ENCODE assay signal across 13 cellular contexts in the genomic region with DNA sequence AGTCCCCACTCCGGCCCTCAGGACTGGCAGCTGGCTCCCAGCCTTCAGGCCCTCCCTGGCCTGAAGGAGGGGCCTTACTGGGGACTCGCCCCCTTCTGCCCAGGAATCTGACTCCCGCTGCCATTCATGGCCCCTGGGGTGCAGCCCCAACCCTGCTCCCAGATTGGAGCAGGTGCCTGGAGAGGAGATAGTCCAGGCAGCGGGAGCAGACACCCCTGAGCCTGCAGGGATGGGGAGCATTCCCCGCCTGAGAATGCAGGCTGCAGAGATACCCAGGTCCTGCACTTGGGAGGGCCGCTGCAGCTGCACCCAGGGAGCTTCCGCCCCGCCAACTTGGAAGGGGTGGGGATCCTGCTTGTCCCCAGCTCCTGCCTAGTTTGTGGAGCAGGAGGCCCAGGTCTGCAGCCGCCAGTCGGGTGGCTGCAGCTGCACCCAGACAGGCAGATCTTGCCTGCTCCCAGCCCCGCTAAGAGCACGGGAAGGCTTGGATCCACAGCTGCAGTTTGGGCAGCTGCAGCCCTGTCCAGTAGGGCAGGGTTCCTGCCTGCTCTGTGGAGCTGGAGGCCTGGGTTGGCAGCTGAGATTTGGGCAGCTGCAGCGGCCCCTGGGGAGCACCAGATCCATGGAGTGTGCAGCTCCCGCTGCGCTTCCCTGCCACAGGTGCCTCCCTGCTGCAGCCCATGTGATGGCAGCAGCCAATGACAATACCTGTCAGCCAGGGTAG. TPM values are rescaled to one million over a fixed set of nuclear protein-coding genes. Genes with fewer than 3 reads are reported as not detected.
A peak's percentile ranks its signal among the peaks of the same experiment; 100 is the strongest.
DNase-seq lines count a peak whose midpoint lies in the region; ATAC-seq and TF ChIP-seq lines count a peak whose summit lies in the region.
"Had no signal": no experiment of that assay in that cellular context is flagged by ENCODE, and none has a peak within 500 bp of the region (broad histone marks: within the 10 kb centered on the region; RNA-seq: fewer than 3 reads in every experiment).

No MANE protein-coding gene starts in this region.

- no peaks in the 10 kb centered on the region for H3F3A ChIP-seq in neural progenitor cell (ENCODE audit: low read depth)

- no peaks in the 10 kb centered on the region for H3K36me3 ChIP-seq in neural progenitor cell
- H3K36me3 ChIP-seq: esophagus squamous epithelium had no signal

- H3K27me3 ChIP-seq in neural progenitor cell: no peaks in the 10 kb centered on the region
- H3K27me3 ChIP-seq: esophagus squamous epithelium had no signal

- H3K4me2 ChIP-seq in neural progenitor cell: peak overlapping the region; percentile 35

- H3K27me3 Mint-ChIP-seq in T-helper 1 cell treated with Interleukin-12 subunit alpha and Interleukin-12 subunit beta and Interleukin-4 antibody, amounts not matched to agents 30 μg/mL and 1 μg/mL, for 36 hours (ENCODE audit: low read depth): no peaks in the 10 kb centered on the region
- no peaks in the 10 kb centered on the region for H3K27me3 Mint-ChIP-seq in activated T-cell treated with anti-CD3 and anti-CD28 coated beads, Interleukin-2, amount 50 U/mL, for 72 hours (ENCODE audit: low read depth)
- no peaks in the 10 kb centered on the region for H3K27me3 Mint-ChIP-seq in neural progenitor cell (ENCODE audit: insufficient read depth, low read depth)
- H3K27me3 Mint-ChIP-seq in nephron progenitor cell (ENCODE audit: low read depth, poor library complexity): peaks cover 3% of the 10 kb centered on the region

- H3K4me1 Mint-ChIP-seq in T-helper 1 cell treated with Interleukin-12 subunit alpha and Interleukin-12 subunit beta and Interleukin-4 antibody, amounts not matched to agents 30 μg/mL and 1 μg/mL, for 36 hours (ENCODE audit: low read depth): peaks cover 29% of the 10 kb centered on the region
- peaks cover 62% of the 10 kb centered on the region for H3K4me1 Mint-ChIP-seq in activated T-cell treated with anti-CD3 and anti-CD28 coated beads, Interleukin-2, amount 50 U/mL, for 72 hours (ENCODE audit: low read depth)
- H3K4me1 Mint-ChIP-seq in neural progenitor cell (no peaks in the 10 kb centered on the region), nephron progenitor cell (peaks cover 7% of the 10 kb centered on the region)

- H4K20me1 ChIP-seq in neural progenitor cell (ENCODE audit: low read depth): no peaks in the 10 kb centered on the region

- H3K4me3 Mint-ChIP-seq in T-helper 1 cell treated with Interleukin-12 subunit alpha and Interleukin-12 subunit beta and Interleukin-4 antibody, amounts not matched to agents 30 μg/mL and 1 μg/mL, for 36 hours: peak overlapping the region; percentile 49
- peak overlapping the region; percentile 48 to 80 for H3K4me3 Mint-ChIP-seq in activated T-cell treated with anti-CD3 and anti-CD28 coated beads, Interleukin-2, amount 50 U/mL, for 72 hours
- H3K4me3 Mint-ChIP-seq in neural progenitor cell (no peak overlapping the region), nephron progenitor cell (no peak overlapping the region)

- no peak overlapping the region for H3K9ac ChIP-seq in neural progenitor cell

- DNase-seq in T-helper 1 cell (no peak), LHCN-M2 (ENCODE audit: low read depth) (peak; percentile 86), neural progenitor cell (ENCODE audit: low spot score) (peak; percentile 23), nephron progenitor cell (no peak), activated gamma-delta T cell (lab: John Stamatoyannopoulos, UW) (no peak)
- DNase-seq in activated T-cell treated with anti-CD3 and anti-CD28 coated beads, Interleukin-2, amount 50 U/mL, for 72 hours: no peak
- DNase-seq: C1 segment of cervical spinal cord, esophagus squamous epithelium had no signal

- ATAC-seq in activated T-cell treated with anti-CD3 and anti-CD28 coated beads, Interleukin-2, amount 50 U/mL, for 72 hours (replicated peaks in 1 of 2): peak in 1 of 2 donors; percentile 59
- ATAC-seq in HG03097 (IDR thresholded peaks at IDR 0.05; ENCODE audit: low FRiP score, unreplicated experiment): no peak

- peak overlapping the region; percentile 67 for H3K27ac Mint-ChIP-seq in T-helper 1 cell treated with Interleukin-12 subunit alpha and Interleukin-12 subunit beta and Interleukin-4 antibody, amounts not matched to agents 30 μg/mL and 1 μg/mL, for 36 hours
- H3K27ac Mint-ChIP-seq in activated T-cell treated with anti-CD3 and anti-CD28 coated beads, Interleukin-2, amount 50 U/mL, for 72 hours: no peak overlapping the region
- H3K27ac Mint-ChIP-seq in neural progenitor cell (no peak overlapping the region), nephron progenitor cell (no peak overlapping the region)

- no peaks in the 10 kb centered on the region for H3K79me2 ChIP-seq in neural progenitor cell (ENCODE audit: low read depth)

- TF ChIP-seq CTCF in neural progenitor cell (IDR thresholded peaks at IDR 0.05): no peak
- no peak for TF ChIP-seq CTCF in nephron progenitor cell (IDR thresholded peaks at IDR 0.05)

- peaks cover 14% of the 10 kb centered on the region for H3K36me3 Mint-ChIP-seq in T-helper 1 cell treated with Interleukin-12 subunit alpha and Interleukin-12 subunit beta and Interleukin-4 antibody, amounts not matched to agents 30 μg/mL and 1 μg/mL, for 36 hours (ENCODE audit: low read depth)
- H3K36me3 Mint-ChIP-seq in activated T-cell treated with anti-CD3 and anti-CD28 coated beads, Interleukin-2, amount 50 U/mL, for 72 hours (ENCODE audit: insufficient read depth in 2 of 2): peaks cover 2 to 11% of the 10 kb centered on the region in 2 donors
- H3K36me3 Mint-ChIP-seq in neural progenitor cell (peaks cover 8% of the 10 kb centered on the region), nephron progenitor cell (ENCODE audit: low read depth) (peaks cover 12% of the 10 kb centered on the region)

- no peak overlapping the region for H3K4me3 ChIP-seq in neural progenitor cell
- H3K4me3 ChIP-seq: esophagus squamous epithelium had no signal

- no peaks in the 10 kb centered on the region for H3K9me3 ChIP-seq in neural progenitor cell (ENCODE audit: low read depth)
- H3K9me3 ChIP-seq: esophagus squamous epithelium had no signal

- peak overlapping the region; percentile 12 for H2AFZ ChIP-seq in neural progenitor cell (replicated peaks)

- H3K9me3 Mint-ChIP-seq in T-helper 1 cell treated with Interleukin-12 subunit alpha and Interleukin-12 subunit beta and Interleukin-4 antibody, amounts not matched to agents 30 μg/mL and 1 μg/mL, for 36 hours: peaks cover 5% of the 10 kb centered on the region
- peaks cover 0 to 2% of the 10 kb centered on the region in 2 donors for H3K9me3 Mint-ChIP-seq in activated T-cell treated with anti-CD3 and anti-CD28 coated beads, Interleukin-2, amount 50 U/mL, for 72 hours
- H3K9me3 Mint-ChIP-seq in neural progenitor cell: peaks cover 4% of the 10 kb centered on the region
- H3K9me3 Mint-ChIP-seq in nephron progenitor cell: no peaks in the 10 kb centered on the region

- H3K4me1 ChIP-seq in neural progenitor cell: peaks cover 12% of the 10 kb centered on the region

- H3K27ac ChIP-seq in neural progenitor cell: no peak overlapping the region
- H3K27ac ChIP-seq: esophagus squamous epithelium had no signal

RNA-seq across cellular contexts. Expression of a gene that starts 5.2 kb away (rescaled TPM):
- total RNA-seq in LHCN-M2 (2014; rRNA removed): not detected in 2 replicates
- not detected for polyA plus RNA-seq in LHCN-M2 (2012)
- not detected for total RNA-seq in activated T-cell treated with anti-CD3 and anti-CD28 coated beads, Interleukin-2, amount 50 U/mL, for 72 hours
- total RNA-seq in neural progenitor cell (ENCODE audit: low replicate concordance): not detected in 2 replicates
- total RNA-seq: esophagus squamous epithelium, liver, skeletal muscle tissue had no signal
- polyA plus RNA-seq: adipose tissue, liver had no signal

RNA-seq across cellular contexts. Expression of a gene that starts 54.7 kb away (rescaled TPM):
- 18.6 and 22.2 TPM in 2 replicates for total RNA-seq in LHCN-M2 (2014; rRNA removed)
- polyA plus RNA-seq in LHCN-M2 (2012): 23.0 TPM
- total RNA-seq in activated T-cell treated with anti-CD3 and anti-CD28 coated beads, Interleukin-2, amount 50 U/mL, for 72 hours: 10 to 100 TPM; 76.9 to 87.7 TPM
- 28.8 and 62.5 TPM in 2 replicates for total RNA-seq in neural progenitor cell (ENCODE audit: low replicate concordance)

Comparison
In these comparisons a context has a peak if more than half of its experiments do, and no peak if none do; other contexts are left out.
1. H3K4me3 Mint-ChIP-seq: peak in T-helper 1 cell treated with Interleukin-12 subunit alpha and Interleukin-12 subunit beta and Interleukin-4 antibody, amounts not matched to agents 30 μg/mL and 1 μg/mL, for 36 hours (single experiment) and activated T-cell treated with anti-CD3 and anti-CD28 coated beads, Interleukin-2, amount 50 U/mL, for 72 hours (2 of 2); none in neural progenitor cell (single experiment) and nephron progenitor cell (single experiment).
2. DNase-seq: peak in LHCN-M2 (single experiment) and neural progenitor cell (single experiment); none in T-helper 1 cell (0 of 5), activated T-cell treated with anti-CD3 and anti-CD28 coated beads, Interleukin-2, amount 50 U/mL, for 72 hours (0 of 2), nephron progenitor cell (single experiment) and activated gamma-delta T cell (single experiment).